Comparison of ENCODE assay signal across 8 cellular contexts in the genomic region with DNA sequence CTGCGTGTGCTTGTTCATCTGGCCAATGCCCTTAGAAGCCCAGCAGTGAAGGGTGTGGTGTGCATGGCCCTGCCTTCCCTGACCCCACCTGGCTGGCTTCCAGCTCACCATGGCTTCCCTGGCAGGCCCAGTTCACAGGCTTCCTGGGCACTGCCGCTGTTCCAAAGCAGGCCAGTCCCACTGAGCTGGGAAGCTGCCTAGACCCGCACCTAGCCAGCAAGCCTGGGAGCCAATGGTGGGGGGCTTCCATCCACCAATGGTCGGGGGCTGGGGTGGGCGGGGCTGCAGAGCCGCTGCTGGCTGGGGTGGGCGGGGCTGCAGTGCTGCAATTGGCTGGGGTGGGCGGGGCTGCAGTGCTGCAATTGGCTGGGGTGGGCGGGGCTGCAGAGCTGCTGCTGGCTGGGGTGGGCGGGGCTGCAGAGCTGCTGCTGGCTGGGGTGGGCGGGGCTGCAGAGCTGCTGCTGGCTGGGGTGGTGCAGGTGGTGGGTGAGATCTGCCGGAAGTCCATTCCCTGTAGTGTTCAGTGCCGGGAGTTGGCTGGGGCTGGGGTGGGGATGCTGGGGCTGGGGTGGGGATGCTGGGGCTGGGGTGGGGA. TPM values are rescaled to one million over a fixed set of nuclear protein-coding genes. Genes with fewer than 3 reads are reported as not detected.
DNase-seq lines count a peak whose midpoint lies in the region; ATAC-seq and TF ChIP-seq lines count a peak whose summit lies in the region.

No MANE protein-coding gene starts in this region.

- ATAC-seq in Right ventricle myocardium superior (ENCODE audit: poor library complexity), result peak; percentile 82
- ATAC-seq in activated CD8-positive, alpha-beta T cell treated with anti-CD3 and anti-CD28 coated beads for 36 hours, result peak; percentile 93
- no peak for ATAC-seq in HG03469 (IDR thresholded peaks at IDR 0.05; ENCODE audit: unreplicated experiment)

- POLR2A ChIA-PET in activated CD8-positive, alpha-beta T cell treated with anti-CD3 and anti-CD28 coated beads for 36 hours (lab: Charles Lee), result interaction anchor here (0.9 to 1.6 kb wide), 3 partner anchors 8 to 14 kb away, joined by 4 to 5 read pairs (median 4); no protein-coding TSS in a partner anchor

- H3K9me3 ChIP-seq in right atrium auricular region (no peaks in the 10 kb centered on the region), ovary (no peaks in the 10 kb centered on the region)

- H3K4me1 Mint-ChIP-seq in activated CD8-positive, alpha-beta T cell treated with anti-CD3 and anti-CD28 coated beads for 36 hours (ENCODE audit: low read depth), result peaks cover 10% of the 10 kb centered on the region

- CTCF ChIA-PET in activated CD8-positive, alpha-beta T cell treated with anti-CD3 and anti-CD28 coated beads for 36 hours (lab: Charles Lee), result interaction anchor here (0.8 to 1.8 kb wide), 5 partner anchors 10 to 285 kb away, joined by 3 to 8 read pairs (median 4); no protein-coding TSS in a partner anchor

- DNase-seq in Right ventricle myocardium superior, result peak; percentile 76
- no peak for DNase-seq in right atrium auricular region (ENCODE audit: low spot score)
- DNase-seq in NCI-H2227 treated with DMSO at 0.1 percent for 48 hours (lab: John Stamatoyannopoulos, UW), result peak; percentile 69
- peak; percentile 84 for DNase-seq in activated CD8-positive, alpha-beta T cell treated with anti-CD3 and anti-CD28 coated beads for 36 hours
- peak; percentile 9 for DNase-seq in fibroblast of peridontal ligament (ENCODE audit: extremely low read depth)
- DNase-seq in ovary, result peak in 3 of 5 donors; percentile 45 to 77 (median 63)
- DNase-seq in GF-D8 (lab: John Stamatoyannopoulos, UW), result no peak

- no peaks in the 10 kb centered on the region for H3K36me3 Mint-ChIP-seq in activated CD8-positive, alpha-beta T cell treated with anti-CD3 and anti-CD28 coated beads for 36 hours (ENCODE audit: low read depth)

- H3K36me3 ChIP-seq in right atrium auricular region (no peaks in the 10 kb centered on the region), ovary (no peaks in the 10 kb centered on the region)

- H3K4me3 Mint-ChIP-seq in activated CD8-positive, alpha-beta T cell treated with anti-CD3 and anti-CD28 coated beads for 36 hours, result no peak overlapping the region

- H3K27ac ChIP-seq in right atrium auricular region (no peak overlapping the region), ovary (no peak overlapping the region)

- H3K27me3 Mint-ChIP-seq in activated CD8-positive, alpha-beta T cell treated with anti-CD3 and anti-CD28 coated beads for 36 hours, result peaks cover 35% of the 10 kb centered on the region

- H3K27me3 ChIP-seq in right atrium auricular region, result peaks cover 13 to 29% of the 10 kb centered on the region in 2 donors
- peaks cover 26% of the 10 kb centered on the region for H3K27me3 ChIP-seq in ovary

- H3K27ac Mint-ChIP-seq in activated CD8-positive, alpha-beta T cell treated with anti-CD3 and anti-CD28 coated beads for 36 hours, result no peak overlapping the region

- 4 to 13% (median 5%) methylated on average over 6 to 13 of the region's 13 CpGs for WGBS in ovary, 3 donors

- H3K9me3 Mint-ChIP-seq in activated CD8-positive, alpha-beta T cell treated with anti-CD3 and anti-CD28 coated beads for 36 hours, result no peaks in the 10 kb centered on the region

- no peak for TF ChIP-seq EP300 in ovary (IDR thresholded peaks at IDR 0.05)

- intact Hi-C loops in Right ventricle myocardium superior (cut with DNase I) (no loop called here), ovary (cut with DNase I) (no loop called here)
- intact Hi-C loops in activated CD8-positive, alpha-beta T cell treated with anti-CD3 and anti-CD28 coated beads for 36 hours (cut with micrococcal nuclease), result no loop called here

- H3K4me3 ChIP-seq in right atrium auricular region (peak overlapping the region in 1 of 2 donors; percentile 13), ovary (no peak overlapping the region)

- no peak for TF ChIP-seq POLR2A in ovary (IDR thresholded peaks at IDR 0.05)

- TF ChIP-seq CTCF in right atrium auricular region (IDR thresholded peaks at IDR 0.05) (no peak), ovary (IDR thresholded peaks at IDR 0.05) (no peak)
- TF ChIP-seq CTCF in activated CD8-positive, alpha-beta T cell treated with anti-CD3 and anti-CD28 coated beads for 36 hours (IDR thresholded peaks at IDR 0.05), result no peak

- peaks cover 0 to 17% of the 10 kb centered on the region in 2 donors for H3K4me1 ChIP-seq in right atrium auricular region
- H3K4me1 ChIP-seq in ovary (ENCODE audit: insufficient read depth), result peaks cover 7% of the 10 kb centered on the region

RNA-seq across cellular contexts. Expression of gene CALY, which starts 12.4 kb away (rescaled TPM):
- total RNA-seq in Right ventricle myocardium superior (not detected), right atrium auricular region (under 1 TPM in 1 of 2 donors, not detected in 1; 0.98 TPM), ovary (under 1 TPM in 1 of 7 donors, not detected in 6; 0.69 TPM)
- not detected for total RNA-seq in activated CD8-positive, alpha-beta T cell treated with anti-CD3 and anti-CD28 coated beads for 36 hours
- polyA plus RNA-seq in ovary, result not detected

RNA-seq across cellular contexts. Expression of gene ZNF511, which starts 15.6 kb away (rescaled TPM):
- total RNA-seq in Right ventricle myocardium superior (44.8 TPM), right atrium auricular region (10 to 100 TPM; 28.1 to 31.9 TPM), ovary (10 to 100 TPM; 23.3 to 64.8 (median 46.8) TPM)
- 10 to 100 TPM; 58.0 to 60.1 TPM for total RNA-seq in activated CD8-positive, alpha-beta T cell treated with anti-CD3 and anti-CD28 coated beads for 36 hours
- 10 to 100 TPM; 16.3 to 52.1 TPM for polyA plus RNA-seq in ovary

RNA-seq across cellular contexts. Expression of gene TUBGCP2, which starts 15.6 kb away (rescaled TPM):
- total RNA-seq in Right ventricle myocardium superior, result 38.5 TPM
- total RNA-seq in right atrium auricular region, result 10 to 100 TPM; 22.1 to 30.4 TPM
- 10 to 100 TPM; 54.1 to 57.5 TPM for total RNA-seq in activated CD8-positive, alpha-beta T cell treated with anti-CD3 and anti-CD28 coated beads for 36 hours
- total RNA-seq in ovary, result 10 to 100 TPM; 31.2 to 70.5 (median 56.4) TPM
- 10 to 100 TPM; 32.4 to 48.3 TPM for polyA plus RNA-seq in ovary

RNA-seq across cellular contexts. Expression of gene PRAP1, which starts 22.9 kb away (rescaled TPM):
- total RNA-seq in Right ventricle myocardium superior (not detected), right atrium auricular region (not detected), ovary (1 to 10 TPM in 1 of 7 donors, not detected in 6; 2.0 TPM)
- not detected for total RNA-seq in activated CD8-positive, alpha-beta T cell treated with anti-CD3 and anti-CD28 coated beads for 36 hours
- polyA plus RNA-seq in ovary, result not detected

RNA-seq across cellular contexts. Expression of gene FUOM, which starts 33.5 kb away (rescaled TPM):
- total RNA-seq in Right ventricle myocardium superior (7.4 TPM), right atrium auricular region (10 to 100 TPM in 1 of 2 donors, 1 to 10 TPM in 1; 9.8 to 32.6 TPM), ovary (10 to 100 TPM in 6 of 7 donors, 1 to 10 TPM in 1; 9.2 to 26.3 (median 17.1) TPM)
- total RNA-seq in activated CD8-positive, alpha-beta T cell treated with anti-CD3 and anti-CD28 coated beads for 36 hours, result 10 to 100 TPM; 32.2 to 33.7 TPM
- polyA plus RNA-seq in ovary, result 10 to 100 TPM in 1 of 2 donors, 1 to 10 TPM in 1; 1.2 to 14.8 TPM

Comparison
In these comparisons a context has a peak if more than half of its experiments do, and no peak if none do; other contexts are left out.
1. DNase-seq: peak in Right ventricle myocardium superior (single experiment), NCI-H2227 treated with DMSO at 0.1 percent for 48 hours (single experiment), activated CD8-positive, alpha-beta T cell treated with anti-CD3 and anti-CD28 coated beads for 36 hours (single experiment), fibroblast of peridontal ligament (single experiment) and ovary (3 of 5); none in right atrium auricular region (single experiment) and GF-D8 (single experiment).